In the genomic region with DNA sequence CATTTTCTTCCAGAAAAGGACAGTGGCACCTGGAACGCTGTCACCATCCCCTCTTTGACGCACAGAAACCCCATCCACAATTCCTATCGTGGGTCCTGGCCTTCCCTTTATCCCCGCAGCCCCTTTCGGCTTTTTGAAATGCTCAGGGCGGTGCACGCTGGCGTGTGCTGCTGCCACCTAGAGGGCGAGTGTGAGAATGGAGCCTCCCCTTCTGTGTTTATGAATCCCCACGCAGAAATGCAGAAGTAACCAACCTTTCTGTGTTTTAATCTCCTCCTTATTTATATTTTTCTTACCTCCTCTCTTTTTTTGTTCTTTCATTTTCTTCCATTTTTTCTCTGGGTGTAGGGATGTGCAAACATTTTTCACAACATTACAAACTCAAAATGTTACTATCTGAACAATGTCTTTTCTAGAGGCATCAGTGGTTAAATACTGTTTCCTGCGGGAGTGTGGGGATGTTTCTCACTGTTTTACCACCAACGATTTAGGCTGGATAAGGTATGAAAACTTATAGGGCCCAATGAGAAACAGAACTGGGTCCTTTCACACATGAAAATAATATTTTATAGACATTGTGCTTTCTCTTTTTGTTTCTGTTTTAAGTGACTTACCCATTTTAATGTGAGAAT, we compare ENCODE assay signal across 8 cellular contexts.
DNase-seq lines count a peak whose midpoint lies in the region; ATAC-seq and TF ChIP-seq lines count a peak whose summit lies in the region.

No MANE protein-coding gene starts in this region.

- H3K9ac ChIP-seq in mucosa of stomach (ENCODE audit: low read length), result peak overlapping the region; percentile 53

- H3K9me3 ChIP-seq in effector memory CD4-positive, alpha-beta T cell (ENCODE audit: control insufficient read depth, low read length), result no peaks in the 10 kb centered on the region
- H3K9me3 ChIP-seq in mucosa of stomach (ENCODE audit: control insufficient read depth, low read length), result no peaks in the 10 kb centered on the region

- no peaks in the 10 kb centered on the region for H3K36me3 ChIP-seq in effector memory CD4-positive, alpha-beta T cell (ENCODE audit: control insufficient read depth, insufficient read depth, low read length)
- H3K36me3 ChIP-seq in mucosa of stomach (ENCODE audit: control insufficient read depth, insufficient read depth, low read length), result no peaks in the 10 kb centered on the region

- peak; percentile 40 for DNase-seq in AG10803 (ENCODE audit: low read depth)
- DNase-seq in NCI-H2227 (lab: John Stamatoyannopoulos, UW; ENCODE audit: unreplicated experiment), result peak; percentile 68
- DNase-seq in activated CD4-positive, alpha-beta T cell treated with anti-CD3 and anti-CD28 coated beads, Interleukin-2, amount 50 U/mL, for 1 hour, result peak; percentile 57
- DNase-seq in effector memory CD4-positive, alpha-beta T cell, result peak; percentile 11 to 38 (median 19)
- peak; percentile 12 for DNase-seq in stimulated activated CD8-positive, alpha-beta memory T cell treated with anti-CD3 and anti-CD28 coated beads, Interleukin-7, amount 100 ng/mL, for 24 hours (ENCODE audit: low read depth)

- H3K4me3 ChIP-seq in AG10803 (ENCODE audit: low read length) (peak overlapping the region; percentile 58), mucosa of stomach (ENCODE audit: low read length) (peak overlapping the region; percentile 14)
- peak overlapping the region; percentile 43 for H3K4me3 ChIP-seq in effector memory CD4-positive, alpha-beta T cell (ENCODE audit: insufficient read depth, low read depth, low read length, poor library complexity, severe bottlenecking)

- H3K27me3 ChIP-seq in effector memory CD4-positive, alpha-beta T cell (replicated peaks; ENCODE audit: control insufficient read depth, insufficient read depth, low read length, poor library complexity, severe bottlenecking), result no peaks in the 10 kb centered on the region
- no peaks in the 10 kb centered on the region for H3K27me3 ChIP-seq in mucosa of stomach (ENCODE audit: control insufficient read depth, insufficient read depth, low read length)

- ATAC-seq in GM18519 (IDR thresholded peaks at IDR 0.05; ENCODE audit: low FRiP score, unreplicated experiment), result peak; percentile 75
- peak; percentile 84 for ATAC-seq in HG03039 (IDR thresholded peaks at IDR 0.05; ENCODE audit: unreplicated experiment)

- peak; percentile 96 for TF ChIP-seq CTCF in AG10803 (conservative IDR thresholded peaks at IDR 0.05; ENCODE audit: low read length)

- no peak overlapping the region for H3K27ac ChIP-seq in effector memory CD4-positive, alpha-beta T cell (ENCODE audit: insufficient read depth, low read length, poor library complexity, severe bottlenecking)

- H3K4me1 ChIP-seq in effector memory CD4-positive, alpha-beta T cell (ENCODE audit: control insufficient read depth, insufficient read depth, low read length, poor library complexity, severe bottlenecking), result no peaks in the 10 kb centered on the region
- H3K4me1 ChIP-seq in mucosa of stomach (ENCODE audit: control insufficient read depth, insufficient read depth, low read length), result peaks cover 5% of the 10 kb centered on the region

Comparison
In these comparisons a context has a peak if more than half of its experiments do, and no peak if none do; other contexts are left out.
1. DNase-seq: peak in every context shown above with its lines; median percentile 68 in NCI-H2227; 57 in activated CD4-positive, alpha-beta T cell treated with anti-CD3 and anti-CD28 coated beads, Interleukin-2, amount 50 U/mL, for 1 hour; 40 in AG10803; 19 in effector memory CD4-positive, alpha-beta T cell; 12 in stimulated activated CD8-positive, alpha-beta memory T cell treated with anti-CD3 and anti-CD28 coated beads, Interleukin-7, amount 100 ng/mL, for 24 hours.